7 cellular contexts compared by ENCODE assay signal in the genomic region with DNA sequence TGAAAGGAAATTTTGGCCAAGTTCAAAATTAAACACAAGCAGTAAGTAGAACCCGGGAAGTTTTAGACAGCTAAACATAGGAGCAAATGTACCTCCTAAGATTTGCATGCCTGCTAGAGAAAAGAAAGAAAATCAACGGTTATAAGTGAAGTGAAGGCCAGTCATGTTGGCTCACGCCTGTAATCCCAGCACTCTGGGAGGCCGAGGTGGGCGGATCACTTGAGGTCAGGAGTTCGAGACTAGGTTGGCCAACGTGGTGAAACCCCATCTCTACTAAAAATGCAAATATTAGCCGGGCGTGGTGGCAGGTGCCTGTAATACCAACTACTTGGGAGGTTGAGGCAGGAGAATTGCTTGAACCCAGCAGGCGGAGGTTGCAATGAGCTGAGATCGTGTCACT. TPM values are rescaled to one million over a fixed set of nuclear protein-coding genes. Genes with fewer than 3 reads are reported as not detected.
A peak's percentile ranks its signal among the peaks of the same experiment; 100 is the strongest.
DNase-seq lines count a peak whose midpoint lies in the region; ATAC-seq, FAIRE-seq and TF ChIP-seq lines count a peak whose summit lies in the region.
"Not testable (repeated sequence)": the region's sequence is repeated elsewhere in the genome, so short reads cannot be mapped to it uniquely, and the experiment has no call there.

No MANE protein-coding gene starts in this region.

- intact Hi-C loops in activated CD4-positive, alpha-beta T cell treated with anti-CD3 and anti-CD28 coated beads for 36 hours (cut with DNase I, micrococcal nuclease): not testable (repeated sequence)

- H3K9me3 ChIP-seq in SU-DHL-6 (ENCODE audit: insufficient read depth, low read length); gastroesophageal sphincter; smooth muscle cell (replicated peaks; ENCODE audit: low read depth): not testable (repeated sequence)

- WGBS in gastroesophageal sphincter (ENCODE audit: low coverage in 1 of 2), 2 donors: 90 to 96% methylated on average over 9 to 10 of the region's 11 CpGs
- 89% methylated on average over 11 of the region's 11 CpGs for WGBS in smooth muscle cell (ENCODE audit: low lambda C conversion rate)

- H3K36me3 Mint-ChIP-seq in HFFc6 (ENCODE audit: low read depth): peaks cover 12% of the 10 kb centered on the region
- peaks cover 48% of the 10 kb centered on the region for H3K36me3 Mint-ChIP-seq in activated CD4-positive, alpha-beta T cell treated with anti-CD3 and anti-CD28 coated beads for 36 hours (ENCODE audit: low read depth)
- H3K36me3 Mint-ChIP-seq in activated T-helper 17 cell treated with anti-CD3 and anti-CD28 coated beads, Interleukin-2, amount 50 U/mL, for 72 hours (ENCODE audit: low read depth): peaks cover 97% of the 10 kb centered on the region

- not testable (repeated sequence) for H3K4me3 Mint-ChIP-seq in HFFc6; activated CD4-positive, alpha-beta T cell treated with anti-CD3 and anti-CD28 coated beads for 36 hours
- peak overlapping the region; percentile 70 for H3K4me3 Mint-ChIP-seq in activated T-helper 17 cell treated with anti-CD3 and anti-CD28 coated beads, Interleukin-2, amount 50 U/mL, for 72 hours

- not testable (repeated sequence) for H4K20me1 ChIP-seq in SU-DHL-6 (ENCODE audit: low read depth, low read length)
- H4K20me1 ChIP-seq in smooth muscle cell (ENCODE audit: low read depth): peaks cover 93% of the 10 kb centered on the region

- peak overlapping the region; percentile 36; the same call in 1 of the 2 replicates for H3K27ac Mint-ChIP-seq in HFFc6
- H3K27ac Mint-ChIP-seq in activated CD4-positive, alpha-beta T cell treated with anti-CD3 and anti-CD28 coated beads for 36 hours: peak overlapping the region; percentile 42
- peak overlapping the region; percentile 89 for H3K27ac Mint-ChIP-seq in activated T-helper 17 cell treated with anti-CD3 and anti-CD28 coated beads, Interleukin-2, amount 50 U/mL, for 72 hours

- H3K79me2 ChIP-seq in SU-DHL-6 (ENCODE audit: insufficient read depth, low read length): peaks cover 98% of the 10 kb centered on the region
- peaks cover 54% of the 10 kb centered on the region for H3K79me2 ChIP-seq in smooth muscle cell (ENCODE audit: low read depth)

- H3K27me3 Mint-ChIP-seq in HFFc6 (ENCODE audit: insufficient read depth); activated CD4-positive, alpha-beta T cell treated with anti-CD3 and anti-CD28 coated beads for 36 hours; activated T-helper 17 cell treated with anti-CD3 and anti-CD28 coated beads, Interleukin-2, amount 50 U/mL, for 72 hours: not testable (repeated sequence)

- H3K9me3 Mint-ChIP-seq in HFFc6; activated CD4-positive, alpha-beta T cell treated with anti-CD3 and anti-CD28 coated beads for 36 hours (ENCODE audit: low read depth); activated T-helper 17 cell treated with anti-CD3 and anti-CD28 coated beads, Interleukin-2, amount 50 U/mL, for 72 hours: not testable (repeated sequence)

- H3K27ac ChIP-seq in SU-DHL-6 (ENCODE audit: low read depth, low read length): peak overlapping the region; percentile 42
- H3K27ac ChIP-seq in gastroesophageal sphincter: peak overlapping the region; percentile 55 to 78 (median 66)
- peak overlapping the region; percentile 45 for H3K27ac ChIP-seq in smooth muscle cell (ENCODE audit: low read depth)

- peaks cover 20% of the 10 kb centered on the region for H3K4me1 Mint-ChIP-seq in HFFc6 (ENCODE audit: low read depth)
- H3K4me1 Mint-ChIP-seq in activated CD4-positive, alpha-beta T cell treated with anti-CD3 and anti-CD28 coated beads for 36 hours: peaks cover 56% of the 10 kb centered on the region
- H3K4me1 Mint-ChIP-seq in activated T-helper 17 cell treated with anti-CD3 and anti-CD28 coated beads, Interleukin-2, amount 50 U/mL, for 72 hours: peaks cover 34% of the 10 kb centered on the region

- not testable (repeated sequence) for TF ChIP-seq POLR2A in gastroesophageal sphincter (IDR thresholded peaks at IDR 0.05)

- not testable (repeated sequence) for TF ChIP-seq EP300 in gastroesophageal sphincter (IDR thresholded peaks at IDR 0.05)

- FAIRE-seq in bronchial epithelial cell (lab: Jason Lieb, UNC): not testable (repeated sequence)

- not testable (repeated sequence) for H3K9me2 ChIP-seq in SU-DHL-6 (replicated peaks; ENCODE audit: insufficient read depth, low read length)

- not testable (repeated sequence) for ATAC-seq in activated CD4-positive, alpha-beta T cell treated with anti-CD3 and anti-CD28 coated beads for 36 hours; activated T-helper 17 cell treated with anti-CD3 and anti-CD28 coated beads, Interleukin-2, amount 50 U/mL, for 72 hours (replicated peaks); gastroesophageal sphincter

- H2AFZ ChIP-seq in SU-DHL-6 (ENCODE audit: low read depth, low read length, severe bottlenecking); smooth muscle cell (ENCODE audit: low read depth): not testable (repeated sequence)

- peaks cover 43% of the 10 kb centered on the region for H3K36me3 ChIP-seq in SU-DHL-6 (ENCODE audit: low read length)
- H3K36me3 ChIP-seq in bronchial epithelial cell (ENCODE audit: control insufficient read depth, insufficient read depth, low read length); gastroesophageal sphincter; smooth muscle cell (ENCODE audit: low read depth): not testable (repeated sequence)

- POLR2A ChIA-PET in activated CD4-positive, alpha-beta T cell treated with anti-CD3 and anti-CD28 coated beads for 36 hours (lab: Charles Lee): not testable (repeated sequence)

- peak overlapping the region; percentile 4 for H3K4me2 ChIP-seq in SU-DHL-6 (ENCODE audit: low read depth, low read length, poor library complexity, severe bottlenecking)
- not testable (repeated sequence) for H3K4me2 ChIP-seq in smooth muscle cell

- H3K4me1 ChIP-seq in gastroesophageal sphincter: peaks cover 0 to 82% (median 8%) of the 10 kb centered on the region in 3 donors
- H3K4me1 ChIP-seq in smooth muscle cell (ENCODE audit: low read depth): peaks cover 19% of the 10 kb centered on the region

- DNase-seq in HFFc6; activated CD4-positive, alpha-beta T cell treated with anti-CD3 and anti-CD28 coated beads for 36 hours; smooth muscle cell (lab: John Stamatoyannopoulos, UW; ENCODE audit: unreplicated experiment): not testable (repeated sequence)
- DNase-seq in bronchial epithelial cell (ENCODE audit: low read depth): peak; percentile 22

- not testable (repeated sequence) for H3K27me3 ChIP-seq in SU-DHL-6 (ENCODE audit: low read length); bronchial epithelial cell (ENCODE audit: control insufficient read depth, insufficient read depth, low read length); gastroesophageal sphincter; smooth muscle cell (ENCODE audit: low read depth)

- not testable (repeated sequence) for H3K4me3 ChIP-seq in SU-DHL-6 (ENCODE audit: insufficient read depth, low read length, poor library complexity, severe bottlenecking); bronchial epithelial cell (ENCODE audit: low read depth, low read length); gastroesophageal sphincter; smooth muscle cell

- peaks cover 48% of the 10 kb centered on the region for H3F3A ChIP-seq in SU-DHL-6 (ENCODE audit: insufficient read depth)
- H3F3A ChIP-seq in smooth muscle cell (ENCODE audit: low read depth): not testable (repeated sequence)

- H3K9ac ChIP-seq in SU-DHL-6 (ENCODE audit: low read length); smooth muscle cell (ENCODE audit: low read depth): not testable (repeated sequence)

- CTCF ChIA-PET in activated CD4-positive, alpha-beta T cell treated with anti-CD3 and anti-CD28 coated beads for 36 hours (lab: Charles Lee): not testable (repeated sequence)

- TF ChIP-seq CTCF in HFFc6 (IDR thresholded peaks at IDR 0.05); SU-DHL-6 (IDR thresholded peaks at IDR 0.05; ENCODE audit: insufficient read depth, low read length, poor library complexity, severe bottlenecking); bronchial epithelial cell (IDR thresholded peaks at IDR 0.05; ENCODE audit: insufficient read depth, low read length, severe bottlenecking); gastroesophageal sphincter (IDR thresholded peaks at IDR 0.05); smooth muscle cell (IDR thresholded peaks at IDR 0.05; ENCODE audit: borderline replicate concordance, insufficient read depth, poor library complexity, severe bottlenecking): not testable (repeated sequence)

RNA-seq across cellular contexts. Expression of a gene that starts 21.0 kb away (rescaled TPM):
- 10 to 100 TPM; 65.6 to 74.3 (median 71.3) TPM for total RNA-seq in HFFc6 (2021; fragmentation: NEBNext Ultra II Directional; extraction: Animal tissue kit (Norgen Biotek cat#: 25700))
- 100 to 1,000 TPM; 174 to 190 TPM for total RNA-seq in activated CD4-positive, alpha-beta T cell treated with anti-CD3 and anti-CD28 coated beads for 36 hours
- 100 to 1,000 TPM; 170 to 262 TPM for total RNA-seq in activated T-helper 17 cell treated with anti-CD3 and anti-CD28 coated beads, Interleukin-2, amount 50 U/mL, for 72 hours
- total RNA-seq in bronchial epithelial cell (106 and 111 TPM in 2 replicates), gastroesophageal sphincter (100 to 1,000 TPM; 115 to 176 (median 156) TPM), smooth muscle cell (112 and 121 TPM in 2 replicates)
- polyA plus RNA-seq in smooth muscle cell: 110 and 119 TPM in 2 replicates

Comparison
In these comparisons a context has a peak if more than half of its experiments do, and no peak if none do; other contexts are left out.
1. H3K27ac Mint-ChIP-seq: peak in every context shown above with its lines; median percentile 89 in activated T-helper 17 cell treated with anti-CD3 and anti-CD28 coated beads, Interleukin-2, amount 50 U/mL, for 72 hours; 42 in activated CD4-positive, alpha-beta T cell treated with anti-CD3 and anti-CD28 coated beads for 36 hours; 36 in HFFc6.